28 cellular contexts compared by ENCODE assay signal in genomic region chr2:80393996-80394395, GRCh38.
"Had no signal": no experiment of that assay in that cellular context is flagged by ENCODE, and none has a peak within 500 bp of the region (broad histone marks: within the 10 kb centered on the region; RNA-seq: fewer than 3 reads in every experiment).

No MANE protein-coding gene starts in this region.

- H3K36me3 Mint-ChIP-seq: activated naive CD4-positive, alpha-beta T cell treated with anti-CD3 and anti-CD28 coated beads, Interleukin-2, amount 50 U/mL, for 24 hours; activated naive CD8-positive, alpha-beta T cell treated with anti-CD3 and anti-CD28 coated beads, Interleukin-2, amount 10 ng/mL, durations not matched to agents 7 days and 5 days had no signal

- H3K36me3 ChIP-seq: breast epithelium, WERI-Rb-1 had no signal

- H3K4me1 ChIP-seq: body of pancreas, breast epithelium had no signal

- H3K27me3 ChIP-seq: body of pancreas, breast epithelium had no signal

- H3K4me3 ChIP-seq: body of pancreas, breast epithelium, K562, SK-N-MC had no signal

- H3K27me3 Mint-ChIP-seq: activated CD4-positive, alpha-beta T cell treated with anti-CD3 and anti-CD28 coated beads, Interleukin-2, amount 10 ng/mL, durations not matched to agents 24 days and 14 days; activated CD8-positive, alpha-beta T cell treated with anti-CD3 and anti-CD28 coated beads for 36 hours; activated naive CD4-positive, alpha-beta T cell treated with anti-CD3 and anti-CD28 coated beads, Interleukin-2, amount 50 U/mL, for 24 hours; activated naive CD8-positive, alpha-beta T cell treated with anti-CD3 and anti-CD28 coated beads, Interleukin-2, amount 10 ng/mL, durations not matched to agents 7 days and 5 days; activated T-helper 17 cell treated with anti-CD3 and anti-CD28 coated beads, Interleukin-2, amount 50 U/mL, for 72 hours had no signal

- H3K27ac ChIP-seq: body of pancreas, breast epithelium, SK-N-MC, WERI-Rb-1 had no signal

- ATAC-seq: activated CD8-positive, alpha-beta T cell treated with anti-CD3 and anti-CD28 coated beads for 36 hours; activated T-cell treated with anti-CD3 and anti-CD28 coated beads, Interleukin-2, amount 50 U/mL, for 72 hours; activated T-helper 17 cell treated with anti-CD3 and anti-CD28 coated beads, Interleukin-2, amount 50 U/mL, for 72 hours; body of pancreas; K562 had no signal

- H3K4me3 Mint-ChIP-seq: activated CD4-positive, alpha-beta T cell treated with anti-CD3 and anti-CD28 coated beads, Interleukin-2, amount 10 ng/mL, durations not matched to agents 24 days and 14 days; activated CD8-positive, alpha-beta T cell treated with anti-CD3 and anti-CD28 coated beads for 36 hours; activated naive CD4-positive, alpha-beta T cell treated with anti-CD3 and anti-CD28 coated beads, Interleukin-2, amount 50 U/mL, for 24 hours; activated naive CD8-positive, alpha-beta T cell treated with anti-CD3 and anti-CD28 coated beads, Interleukin-2, amount 10 ng/mL, durations not matched to agents 7 days and 5 days; activated T-cell treated with anti-CD3 and anti-CD28 coated beads, Interleukin-2, amount 50 U/mL, for 72 hours; activated T-helper 17 cell treated with anti-CD3 and anti-CD28 coated beads, Interleukin-2, amount 50 U/mL, for 72 hours had no signal

- H3K4me1 Mint-ChIP-seq: activated CD4-positive, alpha-beta T cell treated with anti-CD3 and anti-CD28 coated beads, Interleukin-2, amount 10 ng/mL, durations not matched to agents 24 days and 14 days; activated naive CD4-positive, alpha-beta T cell treated with anti-CD3 and anti-CD28 coated beads, Interleukin-2, amount 50 U/mL, for 24 hours; activated naive CD8-positive, alpha-beta T cell treated with anti-CD3 and anti-CD28 coated beads, Interleukin-2, amount 10 ng/mL, durations not matched to agents 7 days and 5 days; activated T-helper 17 cell treated with anti-CD3 and anti-CD28 coated beads, Interleukin-2, amount 50 U/mL, for 72 hours had no signal

- H3K9me3 ChIP-seq: body of pancreas, breast epithelium had no signal

- H3K27ac Mint-ChIP-seq: activated CD4-positive, alpha-beta T cell treated with anti-CD3 and anti-CD28 coated beads, Interleukin-2, amount 10 ng/mL, durations not matched to agents 24 days and 14 days; activated CD8-positive, alpha-beta T cell treated with anti-CD3 and anti-CD28 coated beads for 36 hours; activated naive CD4-positive, alpha-beta T cell treated with anti-CD3 and anti-CD28 coated beads, Interleukin-2, amount 50 U/mL, for 24 hours; activated naive CD8-positive, alpha-beta T cell treated with anti-CD3 and anti-CD28 coated beads, Interleukin-2, amount 10 ng/mL, durations not matched to agents 7 days and 5 days; activated T-cell treated with anti-CD3 and anti-CD28 coated beads, Interleukin-2, amount 50 U/mL, for 72 hours; activated T-helper 17 cell treated with anti-CD3 and anti-CD28 coated beads, Interleukin-2, amount 50 U/mL, for 72 hours had no signal

- H3K9me3 Mint-ChIP-seq: activated CD4-positive, alpha-beta T cell treated with anti-CD3 and anti-CD28 coated beads, Interleukin-2, amount 10 ng/mL, durations not matched to agents 24 days and 14 days had no signal

- DNase-seq: activated CD4-positive, alpha-beta T cell treated with anti-CD3 and anti-CD28 coated beads, Interleukin-2, amount 10 ng/mL, durations not matched to agents 24 days and 14 days; activated CD4-positive, alpha-beta T cell treated with anti-CD3 and anti-CD28 coated beads, Interleukin-2, amount 50 U/mL, for 4 hours; activated CD4-positive, CD25-positive, alpha-beta regulatory T cell; activated CD8-positive, alpha-beta T cell treated with anti-CD3 and anti-CD28 coated beads for 36 hours; activated effector memory CD4-positive, alpha-beta T cell treated with anti-CD3 and anti-CD28 coated beads, Interleukin-2, amount 50 U/mL, for 16 hours; activated naive CD4-positive, alpha-beta T cell; activated naive CD8-positive, alpha-beta T cell treated with anti-CD3 and anti-CD28 coated beads, Interleukin-2, amount 10 ng/mL, durations not matched to agents 7 days and 5 days; activated T-cell treated with anti-CD3 and anti-CD28 coated beads, Interleukin-2, amount 50 U/mL, for 1 hour; activated T-cell treated with anti-CD3 and anti-CD28 coated beads, Interleukin-2, amount 50 U/mL, for 72 hours; amygdala; body of pancreas; NCI-H1092 treated with DMSO at 0.1 percent for 48 hours; NCI-H146; NCI-H187; NCI-H2171 treated with DMSO at 0.1 percent for 48 hours; NCI-H2227 treated with DMSO at 0.1 percent for 48 hours; NCI-H446; NCI-H510A treated with DMSO at 0.1 percent for 48 hours; NK-92 treated with Interleukin-12 subunit alpha and Interleukin-12 subunit beta, amount 100 ng/mL, for 24 hours; OCI-M1; Right ventricle myocardium superior; T1000; WERI-Rb-1 had no signal
